ENCODE assay signal across 8 cellular contexts in the genomic region with DNA sequence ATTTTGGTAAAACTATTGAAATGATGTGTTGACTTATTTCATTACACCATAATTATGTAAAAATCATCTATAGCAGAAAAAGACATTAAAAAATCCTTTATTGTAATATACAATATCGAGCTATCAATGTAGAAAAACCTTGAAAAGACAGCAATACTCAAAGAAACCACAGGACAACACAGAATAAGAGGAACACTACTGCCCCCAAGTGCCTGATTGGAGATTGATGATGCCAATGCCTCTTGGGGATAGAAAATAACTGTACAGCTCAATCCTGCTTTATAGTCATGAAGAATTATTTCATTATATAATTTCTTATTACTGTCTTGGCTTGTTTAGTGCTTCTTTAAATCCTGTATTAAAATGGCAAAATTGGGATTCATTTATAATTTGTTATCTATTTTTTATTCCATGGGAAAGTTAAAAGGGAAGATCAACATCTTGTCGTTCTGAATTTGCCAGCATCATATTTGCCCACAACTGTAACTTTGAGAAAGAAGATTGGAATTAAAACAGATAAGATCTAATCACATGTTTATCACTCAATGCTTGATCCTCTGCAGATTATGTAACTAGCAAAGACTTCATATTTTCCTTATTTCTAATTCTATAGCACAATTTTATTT.
DNase-seq lines count a peak whose midpoint lies in the region; ATAC-seq, FAIRE-seq and TF ChIP-seq lines count a peak whose summit lies in the region.

No MANE protein-coding gene starts in this region.

- no peaks in the 10 kb centered on the region for H3K4me1 Mint-ChIP-seq in astrocyte (ENCODE audit: low read depth, unreplicated experiment)
- no peaks in the 10 kb centered on the region for H3K4me1 Mint-ChIP-seq in immature natural killer cell

- H2AK5ac ChIP-seq in mesendoderm (ENCODE audit: low read length) = no peak overlapping the region

- H2BK5ac ChIP-seq in mesendoderm (ENCODE audit: low read length) = no peak overlapping the region

- H3K36me3 ChIP-seq in astrocyte (ENCODE audit: insufficient read depth, low read length) (no peaks in the 10 kb centered on the region), mesendoderm (ENCODE audit: control insufficient read depth, insufficient read depth, low read length) (no peaks in the 10 kb centered on the region)

- H2AFZ ChIP-seq in astrocyte (ENCODE audit: low read depth, low read length) = no peak overlapping the region

- no peaks in the 10 kb centered on the region for H3K36me3 Mint-ChIP-seq in astrocyte (ENCODE audit: low read depth, unreplicated experiment)
- H3K36me3 Mint-ChIP-seq in immature natural killer cell = no peaks in the 10 kb centered on the region

- H3K79me2 ChIP-seq in astrocyte (ENCODE audit: insufficient read depth, low read length) (no peaks in the 10 kb centered on the region), mesendoderm (ENCODE audit: control insufficient read depth, insufficient read depth, low read length) (no peaks in the 10 kb centered on the region)

- H2BK15ac ChIP-seq in mesendoderm (replicated peaks; ENCODE audit: low read depth) = no peak overlapping the region

- peak; percentile 55 for TF ChIP-seq CTCF in astrocyte (IDR thresholded peaks at IDR 0.05; ENCODE audit: insufficient read depth, low read depth, low read length)

- no peak overlapping the region for H2BK120ac ChIP-seq in mesendoderm (ENCODE audit: low read depth, low read length)

- H3K9me3 ChIP-seq in astrocyte (ENCODE audit: insufficient read depth, low read depth, low read length) = no peaks in the 10 kb centered on the region

- H3K4me1 ChIP-seq in astrocyte (ENCODE audit: insufficient read depth, low read length) (no peaks in the 10 kb centered on the region), mesendoderm (ENCODE audit: control insufficient read depth, low read depth, low read length) (no peaks in the 10 kb centered on the region)

- no peak overlapping the region for H4K8ac ChIP-seq in mesendoderm (ENCODE audit: low read depth, low read length)

- H3K79me1 ChIP-seq in mesendoderm (ENCODE audit: low read length) = no peaks in the 10 kb centered on the region

- H3K4me3 Mint-ChIP-seq in astrocyte (ENCODE audit: unreplicated experiment) (no peak overlapping the region), immature natural killer cell (no peak overlapping the region)

- H3K4me2 ChIP-seq in astrocyte (ENCODE audit: low read length) (no peak overlapping the region), mesendoderm (ENCODE audit: low read length) (no peak overlapping the region)

- H3K4ac ChIP-seq in mesendoderm (ENCODE audit: low read depth, low read length) = no peak overlapping the region

- no peak overlapping the region for H3K4me3 ChIP-seq in astrocyte (ENCODE audit: insufficient read depth, low read depth, low read length)
- no peak overlapping the region for H3K4me3 ChIP-seq in mesendoderm (ENCODE audit: low read length)

- no peak overlapping the region for H3K18ac ChIP-seq in mesendoderm (ENCODE audit: low read length)

- DNase-seq in DMS114 treated with DMSO at 0.1 percent for 48 hours (lab: John Stamatoyannopoulos, UW; ENCODE audit: unreplicated experiment) (peak; percentile 68), NCI-H446 treated with DMSO at 0.1 percent for 48 hours (lab: John Stamatoyannopoulos, UW) (peak; percentile 73), astrocyte (ENCODE audit: low read depth) (no peak), mesendoderm (peak; percentile 60), NCI-H226 (no peak), immature natural killer cell (no peak)
- no peak for DNase-seq in stimulated activated CD4-positive, alpha-beta T cell treated with anti-CD3 and anti-CD28 coated beads, Interleukin-12 subunit alpha, Interleukin-12 subunit beta, amount 100 ng/mL, for 4 hours

- H4K20me1 ChIP-seq in astrocyte (ENCODE audit: insufficient read depth, low read length) = no peaks in the 10 kb centered on the region

- no peaks in the 10 kb centered on the region for H3K27me3 ChIP-seq in astrocyte (ENCODE audit: insufficient read depth, low read length)
- no peaks in the 10 kb centered on the region for H3K27me3 ChIP-seq in mesendoderm (ENCODE audit: insufficient read depth, low read length, poor library complexity)

- WGBS in mesendoderm (ENCODE audit: extremely low coverage, insufficient coverage, low lambda C conversion rate) = no CpG with 5 or more reads among the region's 2 CpGs

- H3K27me3 Mint-ChIP-seq in astrocyte (ENCODE audit: low read depth, unreplicated experiment) = no peaks in the 10 kb centered on the region
- peaks cover 0 to 2% (median 0%) of the 10 kb centered on the region in 3 donors for H3K27me3 Mint-ChIP-seq in immature natural killer cell (ENCODE audit: low read depth in 3 of 3)

- no peak overlapping the region for H3K23ac ChIP-seq in mesendoderm (ENCODE audit: low read length)

- ATAC-seq in HG03025 (IDR thresholded peaks at IDR 0.05; ENCODE audit: low FRiP score, unreplicated experiment) = peak; percentile 47

- H3K56ac ChIP-seq in mesendoderm (ENCODE audit: low read length) = no peak overlapping the region

- H3K9me3 Mint-ChIP-seq in astrocyte (ENCODE audit: unreplicated experiment) (no peaks in the 10 kb centered on the region), immature natural killer cell (peaks cover 0 to 31% (median 15%) of the 10 kb centered on the region in 6 donors)

- no peak overlapping the region for H3K27ac ChIP-seq in astrocyte (ENCODE audit: low read depth, low read length)
- no peak overlapping the region for H3K27ac ChIP-seq in mesendoderm (ENCODE audit: low read depth, low read length)

- no peak for FAIRE-seq in astrocyte (lab: Jason Lieb, UNC)

- no peak overlapping the region for H4K5ac ChIP-seq in mesendoderm (ENCODE audit: low read length)

- H3K9ac ChIP-seq in astrocyte (ENCODE audit: low read length) (no peak overlapping the region), mesendoderm (ENCODE audit: low read length) (no peak overlapping the region)

- H3K27ac Mint-ChIP-seq in astrocyte (ENCODE audit: unreplicated experiment) (no peak overlapping the region), immature natural killer cell (no peak overlapping the region)

Comparison
In these comparisons a context has a peak if more than half of its experiments do, and no peak if none do; other contexts are left out.
1. DNase-seq: peak in DMS114 treated with DMSO at 0.1 percent for 48 hours (single experiment), NCI-H446 treated with DMSO at 0.1 percent for 48 hours (single experiment) and mesendoderm (single experiment); none in astrocyte (single experiment), NCI-H226 (single experiment), immature natural killer cell (0 of 3) and stimulated activated CD4-positive, alpha-beta T cell treated with anti-CD3 and anti-CD28 coated beads, Interleukin-12 subunit alpha, Interleukin-12 subunit beta, amount 100 ng/mL, for 4 hours (single experiment).